In the genomic region with DNA sequence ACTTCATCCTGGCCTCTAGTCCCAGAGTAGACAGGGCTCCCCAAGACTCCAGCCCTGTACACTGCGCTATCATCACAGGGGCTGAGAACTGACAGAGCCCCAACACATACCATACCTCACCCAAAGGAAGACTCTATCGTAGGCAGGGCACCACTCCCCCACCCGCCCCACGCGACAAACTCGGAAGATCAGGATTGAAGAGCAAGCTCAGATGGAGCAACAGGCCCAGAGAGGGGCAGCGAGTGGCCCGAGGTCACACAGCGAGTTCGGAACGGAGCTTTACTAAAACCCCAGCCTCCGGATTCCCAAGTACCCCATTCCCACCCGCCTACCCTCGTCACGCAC, we compare ENCODE assay signal across 8 cellular contexts. TPM values are rescaled to one million over a fixed set of nuclear protein-coding genes. Genes with fewer than 3 reads are reported as not detected.
DNase-seq lines count a peak whose midpoint lies in the region; ATAC-seq and TF ChIP-seq lines count a peak whose summit lies in the region.

No MANE protein-coding gene starts in this region.

- H3K27me3 Mint-ChIP-seq in dendritic cell treated with granulocyte-macrophage colony-stimulating factor and Interleukin-4, amounts not matched to agents 40 ng/mL and 50 ng/mL, for 4 days, result no peaks in the 10 kb centered on the region

- H3K9ac ChIP-seq in OCI-LY1 (ENCODE audit: low read length) (peak overlapping the region; percentile 73), muscle layer of colon (ENCODE audit: low read length) (peak overlapping the region; percentile 15)

- H3K4me1 Mint-ChIP-seq in dendritic cell treated with granulocyte-macrophage colony-stimulating factor and Interleukin-4, amounts not matched to agents 40 ng/mL and 50 ng/mL, for 4 days (ENCODE audit: low read depth), result peaks cover 41% of the 10 kb centered on the region

- no peaks in the 10 kb centered on the region for H3K9me3 ChIP-seq in OCI-LY1 (ENCODE audit: low read length)
- H3K9me3 ChIP-seq in muscle layer of colon (ENCODE audit: low read length), result no peaks in the 10 kb centered on the region

- H3K36me3 ChIP-seq in OCI-LY1 (ENCODE audit: insufficient read depth, low read length), result peaks cover 4% of the 10 kb centered on the region; the same call in 1 of the 2 replicates
- peaks cover 14% of the 10 kb centered on the region for H3K36me3 ChIP-seq in muscle layer of colon (ENCODE audit: insufficient read depth, low read length)

- no peaks in the 10 kb centered on the region for H3K9me2 ChIP-seq in OCI-LY1 (ENCODE audit: low read depth, low read length)

- peaks cover 22% of the 10 kb centered on the region; the same call in 1 of the 2 replicates for H3K79me2 ChIP-seq in OCI-LY1 (ENCODE audit: insufficient read depth, low read length)

- peaks cover 50% of the 10 kb centered on the region for H3K36me3 Mint-ChIP-seq in dendritic cell treated with granulocyte-macrophage colony-stimulating factor and Interleukin-4, amounts not matched to agents 40 ng/mL and 50 ng/mL, for 4 days (ENCODE audit: low read depth)

- no peak for TF ChIP-seq CTCF in OCI-LY1 (IDR thresholded peaks at IDR 0.05; ENCODE audit: low read length)

- H3F3A ChIP-seq in OCI-LY1 (ENCODE audit: insufficient read depth, low read length), result no peaks in the 10 kb centered on the region

- ATAC-seq in GM21360 (IDR thresholded peaks at IDR 0.05; ENCODE audit: unreplicated experiment) (peak; percentile 2), GM21390 (IDR thresholded peaks at IDR 0.05; ENCODE audit: unreplicated experiment) (no peak), GM18907 (IDR thresholded peaks at IDR 0.05; ENCODE audit: unreplicated experiment) (no peak)

- H3K27me3 ChIP-seq in OCI-LY1 (ENCODE audit: insufficient read depth, low read length) (no peaks in the 10 kb centered on the region), muscle layer of colon (ENCODE audit: control insufficient read depth in 1 of 2, insufficient read depth in 2 of 2, low read length in 2 of 2) (no peaks in the 10 kb centered on the region)

- no peaks in the 10 kb centered on the region for H4K20me1 ChIP-seq in OCI-LY1 (ENCODE audit: insufficient read depth, low read length)

- no peaks in the 10 kb centered on the region for H3K9me3 Mint-ChIP-seq in dendritic cell treated with granulocyte-macrophage colony-stimulating factor and Interleukin-4, amounts not matched to agents 40 ng/mL and 50 ng/mL, for 4 days

- peaks cover 55% of the 10 kb centered on the region for H3K4me1 ChIP-seq in OCI-LY1 (ENCODE audit: insufficient read depth, low read length, severe bottlenecking)
- H3K4me1 ChIP-seq in muscle layer of colon (ENCODE audit: insufficient read depth, low read length), result peaks cover 15% of the 10 kb centered on the region

- peak overlapping the region; percentile 93 for H3K4me3 Mint-ChIP-seq in dendritic cell treated with granulocyte-macrophage colony-stimulating factor and Interleukin-4, amounts not matched to agents 40 ng/mL and 50 ng/mL, for 4 days

- H3K27ac Mint-ChIP-seq in dendritic cell treated with granulocyte-macrophage colony-stimulating factor and Interleukin-4, amounts not matched to agents 40 ng/mL and 50 ng/mL, for 4 days, result peak overlapping the region; percentile 87

- no peak overlapping the region for H2AFZ ChIP-seq in OCI-LY1 (ENCODE audit: low read length)

- peak overlapping the region; percentile 87 for H3K4me3 ChIP-seq in OCI-LY1 (ENCODE audit: low read depth, low read length, poor library complexity, severe bottlenecking)
- peak overlapping the region; percentile 40 to 84 for H3K4me3 ChIP-seq in muscle layer of colon (ENCODE audit: low read depth in 1 of 2, low read length in 2 of 2)

- H3K27ac ChIP-seq in OCI-LY1 (ENCODE audit: low read depth, low read length, poor library complexity, severe bottlenecking) (peak overlapping the region; percentile 87), muscle layer of colon (ENCODE audit: low read depth, low read length) (no peak overlapping the region)

- intact Hi-C loops in dendritic cell treated with granulocyte-macrophage colony-stimulating factor and Interleukin-4, amounts not matched to agents 40 ng/mL and 50 ng/mL, for 4 days (cut with micrococcal nuclease), result no loop called here

- peak overlapping the region; percentile 89 for H3K4me2 ChIP-seq in OCI-LY1 (ENCODE audit: low read length)

- no peak for DNase-seq in A172 (ENCODE audit: low spot score)
- DNase-seq in NCI-H524 (lab: John Stamatoyannopoulos, UW), result no peak

RNA-seq across cellular contexts. Expression of gene INPP5B, which starts 15.7 kb away (rescaled TPM):
- 7.5 and 9.1 TPM in 2 replicates for total RNA-seq in A172 (2014; rRNA removed; shearing (Covaris generic))

RNA-seq across cellular contexts. Expression of gene SF3A3, which starts 58.7 kb away (rescaled TPM):
- 77.4 and 117 TPM in 2 replicates for total RNA-seq in A172 (2014; rRNA removed; shearing (Covaris generic))
